Comparison of ENCODE assay signal across 8 cellular contexts in the genomic region with DNA sequence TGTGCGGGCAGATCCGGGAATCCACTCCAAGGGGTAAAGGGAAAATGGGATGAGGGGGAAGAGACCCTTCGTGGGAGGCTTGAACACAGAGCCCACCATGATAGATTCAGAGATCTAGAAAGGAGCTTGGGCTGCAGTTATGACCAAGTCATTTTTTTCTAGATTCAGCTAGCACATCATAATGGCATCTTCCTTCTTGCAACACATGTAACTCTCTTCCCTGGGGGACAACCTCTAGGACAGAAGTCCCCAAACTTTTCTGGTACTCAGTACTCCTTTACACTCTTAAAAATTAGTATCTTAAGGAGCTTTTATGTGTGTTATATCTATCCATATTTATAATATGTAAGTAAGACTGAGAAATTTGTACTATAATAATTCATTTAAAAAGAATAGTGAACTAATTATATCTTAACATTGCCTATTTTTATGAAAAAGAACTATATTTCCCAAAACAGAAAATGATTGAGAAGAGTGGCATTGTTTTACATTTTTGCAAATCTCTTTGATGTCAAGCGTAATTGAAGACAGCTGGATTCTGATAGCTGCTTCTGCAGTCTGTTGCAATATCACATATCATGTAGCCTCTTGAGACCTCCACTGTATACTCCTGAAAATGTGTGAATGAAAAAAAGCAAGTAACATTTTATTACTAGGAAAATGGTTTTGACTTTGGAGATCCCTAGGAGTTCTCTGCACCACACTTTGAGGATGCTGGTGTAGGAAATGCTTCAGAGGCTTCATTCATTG. TPM values are rescaled to one million over a fixed set of nuclear protein-coding genes. Genes with fewer than 3 reads are reported as not detected.
A peak's percentile ranks its signal among the peaks of the same experiment; 100 is the strongest.
DNase-seq lines count a peak whose midpoint lies in the region; ATAC-seq, FAIRE-seq and TF ChIP-seq lines count a peak whose summit lies in the region.

No MANE protein-coding gene starts in this region.

- TF ChIP-seq CTCF in BJ (IDR thresholded peaks at IDR 0.05; ENCODE audit: insufficient read depth, low read depth, low read length) (no peak), natural killer cell (IDR thresholded peaks at IDR 0.05) (no peak)

- ATAC-seq in natural killer cell, result no peak

- no peaks in the 10 kb centered on the region for H3K36me3 Mint-ChIP-seq in natural killer cell

- peak overlapping the region; percentile 100; the same call in 1 of the 2 replicates for H2AFZ ChIP-seq in Karpas-422 (ENCODE audit: low read length)

- no peaks in the 10 kb centered on the region; the same call in 1 of the 2 replicates for H3K27me3 ChIP-seq in BJ (ENCODE audit: control insufficient read depth, insufficient read depth, low read length)
- H3K27me3 ChIP-seq in Karpas-422 (ENCODE audit: low read length), result no peaks in the 10 kb centered on the region; the same call in 1 of the 2 replicates

- intact Hi-C loops in natural killer cell (cut with micrococcal nuclease), result no loop called here

- peaks cover 30% of the 10 kb centered on the region for H3K4me1 ChIP-seq in Karpas-422 (ENCODE audit: low read length)

- POLR2A ChIA-PET in BJ (lab: Charles Lee), result interaction anchor here (0.5 to 1.2 kb wide), 2 partner anchors 17 to 45 kb away, joined by 3 to 4 read pairs; no protein-coding TSS in a partner anchor

- no peaks in the 10 kb centered on the region for H3K9me2 ChIP-seq in Karpas-422 (replicated peaks; ENCODE audit: insufficient read depth, low read length)

- peaks cover 9 to 24% of the 10 kb centered on the region in 2 donors for H3K27me3 Mint-ChIP-seq in natural killer cell (ENCODE audit: low read depth in 2 of 2)

- no peaks in the 10 kb centered on the region for H3K9me3 Mint-ChIP-seq in natural killer cell

- peaks cover 2% of the 10 kb centered on the region; the same call in 1 of the 2 replicates for H3K36me3 ChIP-seq in BJ (ENCODE audit: control insufficient read depth, insufficient read depth, low read length)
- H3K36me3 ChIP-seq in Karpas-422 (ENCODE audit: insufficient read depth, low read length), result no peaks in the 10 kb centered on the region

- DNase-seq in BJ (ENCODE audit: low read depth), result no peak
- peak; percentile 45 for DNase-seq in Karpas-422
- DNase-seq in natural killer cell, result no peak
- no peak for DNase-seq in 8988T
- no peak for DNase-seq in RCC 7860 (ENCODE audit: low spot score)
- DNase-seq in CD1c-positive myeloid dendritic cell (ENCODE audit: extremely low spot score), result no peak
- no peak for DNase-seq in DMS114 treated with DMSO at 0.1 percent for 48 hours (lab: John Stamatoyannopoulos, UW; ENCODE audit: unreplicated experiment)

- H3K79me2 ChIP-seq in Karpas-422 (ENCODE audit: low read length), result no peaks in the 10 kb centered on the region

- no peaks in the 10 kb centered on the region; the same call in 1 of the 2 replicates for H4K20me1 ChIP-seq in Karpas-422 (ENCODE audit: insufficient read depth, low read depth, low read length)

- FAIRE-seq in RCC 7860 (lab: Jason Lieb, UNC), result no peak

- H3K27ac ChIP-seq in Karpas-422 (ENCODE audit: low read length) (no peak overlapping the region), cingulate gyrus (ENCODE audit: low read depth, low read length) (peak overlapping the region; percentile 30)

- CTCF ChIA-PET in BJ (lab: Yijun Ruan, JAX), result interaction anchor here (0.8 to 5.8 kb wide), 6 partner anchors 10 to 195 kb away, joined by 3 to 66 read pairs (median 23); a partner anchor contains a TSS

- peak overlapping the region; percentile 81 for H3K4me3 Mint-ChIP-seq in natural killer cell

- peak overlapping the region; percentile 87 for H3K4me3 ChIP-seq in BJ (ENCODE audit: low read depth, low read length)
- H3K4me3 ChIP-seq in Karpas-422 (ENCODE audit: low read length), result peak overlapping the region; percentile 97

- no peaks in the 10 kb centered on the region for H3K9me3 ChIP-seq in Karpas-422 (ENCODE audit: low read length)

- peak overlapping the region in 1 of 2 donors; percentile 63 for H3K27ac Mint-ChIP-seq in natural killer cell

- peaks cover 5 to 12% of the 10 kb centered on the region in 2 donors for H3K4me1 Mint-ChIP-seq in natural killer cell

- peak overlapping the region; percentile 98 for H3K4me2 ChIP-seq in Karpas-422 (ENCODE audit: low read depth, low read length, poor library complexity, severe bottlenecking)

- H3K9ac ChIP-seq in Karpas-422 (ENCODE audit: low read length), result peak overlapping the region; percentile 83

RNA-seq across cellular contexts. Expression of a gene that starts 0.9 kb away (rescaled TPM):
- 93.8 and 111 TPM in 2 replicates for polyA plus RNA-seq in BJ (2011; rRNA removed)
- 49.4 and 79.9 TPM in 2 replicates for polyA minus RNA-seq in BJ (2011; rRNA and poly(A)+ RNA removed)
- total RNA-seq in Karpas-422 (2014; rRNA removed; shearing (Covaris generic); ENCODE audit: low replicate concordance), result 7.9 and 11.9 TPM in 2 replicates
- total RNA-seq in natural killer cell, result 1 to 10 TPM; 5.8 to 7.4 (median 6.9) TPM
